In genomic region chr6:43171284-43172126, GRCh38 we compare ENCODE assay signal across 8 cellular contexts. TPM values are rescaled to one million over a fixed set of nuclear protein-coding genes. Genes with fewer than 3 reads are reported as not detected.
DNase-seq lines count a peak whose midpoint lies in the region; ATAC-seq and TF ChIP-seq lines count a peak whose summit lies in the region.

No MANE protein-coding gene starts in this region.

- peak overlapping the region; percentile 92 for H3K4me3 ChIP-seq in CD8-positive, alpha-beta memory T cell (ENCODE audit: low read length)
- H3K4me3 ChIP-seq in esophagus (ENCODE audit: low read depth in 1 of 2, low read length in 2 of 2) (peak overlapping the region; percentile 71 to 95), osteoblast (ENCODE audit: insufficient read depth, low read length) (peak overlapping the region; percentile 86)

- CTCF ChIA-PET in CD8-positive, alpha-beta memory T cell (lab: Charles Lee) = interaction anchor here (0.8 to 4.8 kb wide), 6 partner anchors 9 to 242 kb away, joined by 3 to 22 read pairs (median 5); partner anchors contain the start of genes CNPY3, CUL9 and DNPH1

- H3K27me3 Mint-ChIP-seq in CD8-positive, alpha-beta memory T cell = no peaks in the 10 kb centered on the region

- ATAC-seq in GM19351 (IDR thresholded peaks at IDR 0.05; ENCODE audit: unreplicated experiment) (peak; percentile 33), HG03442 (IDR thresholded peaks at IDR 0.05; ENCODE audit: unreplicated experiment) (peak; percentile 30)

- H3K36me3 Mint-ChIP-seq in CD8-positive, alpha-beta memory T cell = peaks cover 0 to 27% (median under 1%) of the 10 kb centered on the region in 3 donors

- peak in 3 of 5 donors; percentile 18 to 68 (median 30) for DNase-seq in CD8-positive, alpha-beta memory T cell
- DNase-seq in activated CD4-positive, alpha-beta T cell treated with anti-CD3 and anti-CD28 coated beads, Interleukin-2, amount 50 U/mL, for 48 hours = peak; percentile 26 to 33
- DNase-seq in osteoblast (ENCODE audit: insufficient read length, low spot score, missing footprints) (peak; percentile 99), ureter (ENCODE audit: low spot score) (no peak), NCI-H2196 treated with DMSO at 0.1 percent for 48 hours (lab: John Stamatoyannopoulos, UW; ENCODE audit: unreplicated experiment) (no peak)

- no peaks in the 10 kb centered on the region for H3K9me3 Mint-ChIP-seq in CD8-positive, alpha-beta memory T cell

- H3K9me3 ChIP-seq in CD8-positive, alpha-beta memory T cell (ENCODE audit: low read length) = no peaks in the 10 kb centered on the region
- H3K9me3 ChIP-seq in esophagus (ENCODE audit: control insufficient read depth in 2 of 2, insufficient read depth in 1 of 2, low read depth in 1 of 2, low read length in 1 of 2) (no peaks in the 10 kb centered on the region), osteoblast (ENCODE audit: low read depth, low read length) (no peaks in the 10 kb centered on the region)

- peaks cover 39% of the 10 kb centered on the region for H3K4me1 ChIP-seq in CD8-positive, alpha-beta memory T cell (ENCODE audit: insufficient read depth, low read length)
- H3K4me1 ChIP-seq in esophagus (ENCODE audit: control insufficient read depth in 2 of 2, insufficient read depth in 2 of 2, low read length in 1 of 2) (peaks cover 0 to 11% of the 10 kb centered on the region in 2 donors), osteoblast (ENCODE audit: insufficient read depth, low read length) (peaks cover 36% of the 10 kb centered on the region)

- WGBS in esophagus, 2 donors = 1% methylated on average over 101 to 116 of the region's 116 CpGs

- H3K36me3 ChIP-seq in CD8-positive, alpha-beta memory T cell (ENCODE audit: insufficient read depth, low read length) = peaks cover 12% of the 10 kb centered on the region
- H3K36me3 ChIP-seq in esophagus (ENCODE audit: control insufficient read depth in 2 of 2, insufficient read depth in 2 of 2, low read length in 1 of 2) (peaks cover 3 to 11% of the 10 kb centered on the region in 2 donors), osteoblast (ENCODE audit: insufficient read depth, low read length) (peaks cover 17% of the 10 kb centered on the region)

- TF ChIP-seq CTCF in osteoblast (IDR thresholded peaks at IDR 0.05; ENCODE audit: extremely low read depth, low read depth, low read length) = peak; percentile 45

- peaks cover 39 to 50% (median 44%) of the 10 kb centered on the region in 3 donors for H3K4me1 Mint-ChIP-seq in CD8-positive, alpha-beta memory T cell

- H2AFZ ChIP-seq in osteoblast (ENCODE audit: low read length) = no peak overlapping the region

- peak overlapping the region; percentile 92 to 98 (median 94) for H3K4me3 Mint-ChIP-seq in CD8-positive, alpha-beta memory T cell

- peaks cover 29% of the 10 kb centered on the region for H4K20me1 ChIP-seq in osteoblast (ENCODE audit: insufficient read depth, low read length)

- H3K27me3 ChIP-seq in CD8-positive, alpha-beta memory T cell (ENCODE audit: insufficient read depth, low read length, poor library complexity, severe bottlenecking) = no peaks in the 10 kb centered on the region
- no peaks in the 10 kb centered on the region for H3K27me3 ChIP-seq in esophagus (ENCODE audit: control insufficient read depth in 1 of 2, insufficient read depth in 2 of 2, low read length in 2 of 2)
- no peaks in the 10 kb centered on the region for H3K27me3 ChIP-seq in osteoblast (ENCODE audit: insufficient read depth, low read length)

- H3K4me2 ChIP-seq in osteoblast (ENCODE audit: insufficient read depth, low read length) = peak overlapping the region; percentile 96

- H3K27ac ChIP-seq in CD8-positive, alpha-beta memory T cell (ENCODE audit: low read depth, low read length) = peak overlapping the region; percentile 88
- H3K27ac ChIP-seq in esophagus (ENCODE audit: low read depth in 2 of 2, low read length in 1 of 2) (peak overlapping the region; percentile 93 to 97), osteoblast (ENCODE audit: low read depth, low read length) (peak overlapping the region; percentile 92)

- POLR2A ChIA-PET in CD8-positive, alpha-beta memory T cell (lab: Charles Lee) = interaction anchor here (0.6 to 2.5 kb wide), 6 partner anchors 11 to 1075 kb away, joined by 3 to 9 read pairs (median 4); partner anchors contain the start of genes CNPY3, CUL9, HSP90AB1 and KLC4

- peaks cover 44% of the 10 kb centered on the region for H3K79me2 ChIP-seq in osteoblast (ENCODE audit: insufficient read depth, low read length)

- peak overlapping the region; percentile 91 to 100 (median 97) for H3K27ac Mint-ChIP-seq in CD8-positive, alpha-beta memory T cell

RNA-seq across cellular contexts. Expression of gene SRF, which starts 0.4 kb away (rescaled TPM):
- total RNA-seq in CD8-positive, alpha-beta memory T cell = 10 to 100 TPM; 55.1 to 57.4 TPM
- 8.0 TPM for polyA plus RNA-seq in CD8-positive, alpha-beta memory T cell
- 10 to 100 TPM; 17.1 to 23.7 TPM for polyA plus RNA-seq in esophagus
- total RNA-seq in osteoblast (17.7 and 20.6 TPM in 2 replicates), ureter (55.7 TPM)

RNA-seq across cellular contexts. Expression of gene CUL9, which starts 10.5 kb away (rescaled TPM):
- 10 to 100 TPM; 35.3 to 38.3 TPM for total RNA-seq in CD8-positive, alpha-beta memory T cell
- polyA plus RNA-seq in CD8-positive, alpha-beta memory T cell = 9.0 TPM
- polyA plus RNA-seq in esophagus = 10 to 100 TPM; 26.6 to 64.9 TPM
- 34.4 and 34.5 TPM in 2 replicates for total RNA-seq in osteoblast
- total RNA-seq in ureter = 71.7 TPM

RNA-seq across cellular contexts. Expression of gene DNPH1, which starts 57.8 kb away (rescaled TPM):
- 10 to 100 TPM; 68.2 to 68.3 TPM for total RNA-seq in CD8-positive, alpha-beta memory T cell
- polyA plus RNA-seq in CD8-positive, alpha-beta memory T cell = 80.0 TPM
- polyA plus RNA-seq in esophagus = 100 to 1,000 TPM in 1 of 2 donors, 10 to 100 TPM in 1; 62.3 to 115 TPM
- total RNA-seq in osteoblast = 32.9 and 33.3 TPM in 2 replicates
- 42.8 TPM for total RNA-seq in ureter

Comparison
In these comparisons a context has a peak if more than half of its experiments do, and no peak if none do; other contexts are left out.
1. DNase-seq: peak in CD8-positive, alpha-beta memory T cell (3 of 5), activated CD4-positive, alpha-beta T cell treated with anti-CD3 and anti-CD28 coated beads, Interleukin-2, amount 50 U/mL, for 48 hours (2 of 2) and osteoblast (single experiment); none in ureter (single experiment) and NCI-H2196 treated with DMSO at 0.1 percent for 48 hours (single experiment).
2. Peak in every context shown above with its lines, with median percentiles within 50 percentile points of each other: H3K27ac ChIP-seq and H3K4me3 ChIP-seq.